Comparison of ENCODE assay signal across 23 cellular contexts in the genomic region with DNA sequence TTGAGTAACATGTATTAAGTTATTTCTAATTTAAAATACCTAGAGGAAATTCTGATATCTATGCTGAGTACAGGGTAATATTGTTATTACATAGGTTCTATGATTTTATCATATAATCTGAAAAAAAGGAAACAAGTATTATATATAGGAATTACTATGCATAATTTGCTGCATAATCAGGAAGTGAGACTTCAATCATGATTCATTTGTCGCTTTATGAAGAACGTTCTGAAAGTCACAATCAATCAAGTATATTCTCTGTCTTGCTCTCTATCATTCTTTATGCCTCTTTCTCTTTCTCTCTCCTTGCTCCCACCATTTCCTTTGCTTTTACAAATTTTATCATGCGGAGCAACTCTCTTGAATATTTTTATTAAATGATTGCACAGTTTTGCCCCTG.
"Had no signal": no experiment of that assay in that cellular context is flagged by ENCODE, and none has a peak within 500 bp of the region (broad histone marks: within the 10 kb centered on the region; RNA-seq: fewer than 3 reads in every experiment).

No MANE protein-coding gene starts in this region.

- H3K4me1 ChIP-seq: ascending aorta, body of pancreas had no signal

- DNase-seq: activated CD4-positive, alpha-beta T cell treated with anti-CD3 and anti-CD28 coated beads for 48 hours; activated CD4-positive, alpha-beta T cell treated with anti-CD3 and anti-CD28 coated beads, Interleukin-2, amount 50 U/mL, for 4 hours; activated CD8-positive, alpha-beta memory T cell treated with anti-CD3 and anti-CD28 coated beads, Interleukin-2, amount 50 U/mL, for 48 hours; activated CD8-positive, alpha-beta T cell treated with anti-CD3 and anti-CD28 coated beads, Interleukin-2, amount 10 ng/mL, durations not matched to agents 7 days and 5 days; activated naive CD4-positive, alpha-beta T cell treated with anti-CD3 and anti-CD28 coated beads, Interleukin-2, amount 50 U/mL, for 16 hours; activated T-cell treated with anti-CD3 and anti-CD28 coated beads, Interleukin-2, amount 50 U/mL, for 1 hour; body of pancreas; central memory CD4-positive, alpha-beta T cell; MM.1S; NCI-H1105 treated with DMSO at 0.1 percent for 48 hours; NCI-H1436 treated with DMSO at 0.1 percent for 48 hours; NCI-H187; NCI-H2081; NCI-H446; NCI-H524; RPMI8226 had no signal

- H3K4me3 ChIP-seq: ascending aorta, body of pancreas, coronary artery, SK-N-MC had no signal

- ATAC-seq: activated CD4-positive, CD25-positive, alpha-beta regulatory T cell treated with anti-CD3 and anti-CD28 coated beads, Interleukin-2, amount 50 U/mL, for 24 hours; activated CD8-positive, alpha-beta T cell treated with anti-CD3 and anti-CD28 coated beads, Interleukin-2, amount 10 ng/mL, durations not matched to agents 7 days and 5 days; body of pancreas; Panc1; Right ventricle myocardium inferior had no signal

- H3K9me3 ChIP-seq: ascending aorta, body of pancreas had no signal

- H3K27ac ChIP-seq: ascending aorta, body of pancreas, coronary artery, SK-N-MC had no signal

- H3K36me3 ChIP-seq: ascending aorta had no signal

- H3K27me3 ChIP-seq: ascending aorta, body of pancreas had no signal

- H3K27ac Mint-ChIP-seq: activated CD8-positive, alpha-beta T cell treated with anti-CD3 and anti-CD28 coated beads, Interleukin-2, amount 10 ng/mL, durations not matched to agents 7 days and 5 days; T-helper 1 cell treated with Interleukin-12 subunit alpha and Interleukin-12 subunit beta and Interleukin-4 antibody, amounts not matched to agents 30 μg/mL and 1 μg/mL, for 36 hours had no signal
